17 cellular contexts compared by ENCODE assay signal in genomic region chr19:43721469-43722048, GRCh38. TPM values are rescaled to one million over a fixed set of nuclear protein-coding genes. Genes with fewer than 3 reads are reported as not detected.
DNase-seq lines count a peak whose midpoint lies in the region; ATAC-seq and TF ChIP-seq lines count a peak whose summit lies in the region.
"Had no signal": no experiment of that assay in that cellular context is flagged by ENCODE, and none has a peak within 500 bp of the region (broad histone marks: within the 10 kb centered on the region; RNA-seq: fewer than 3 reads in every experiment).

No MANE protein-coding gene starts in this region.

- ATAC-seq in activated CD4-positive, CD25-positive, alpha-beta regulatory T cell treated with anti-CD3 and anti-CD28 coated beads, Interleukin-2, amount 50 U/mL, for 24 hours, result peak; percentile 41 to 58
- peak; percentile 55 to 76 for ATAC-seq in activated T-cell treated with anti-CD3 and anti-CD28 coated beads, Interleukin-2, amount 50 U/mL, for 72 hours (replicated peaks in 1 of 2)
- peak; percentile 85 for ATAC-seq in activated T-helper 17 cell treated with anti-CD3 and anti-CD28 coated beads, Interleukin-2, amount 50 U/mL, for 72 hours (replicated peaks)
- ATAC-seq in stimulated activated memory B cell treated with anti-CD40 and anti-IgM and Interleukin-4, amounts not matched to agents 10 μg/mL and 1 μg/mL and 100 μg/mL, for 72 hours, result no peak
- no peak for ATAC-seq in HG02840 (IDR thresholded peaks at IDR 0.05; ENCODE audit: low FRiP score, unreplicated experiment)

- no peak overlapping the region for H3K4me3 Mint-ChIP-seq in activated T-cell treated with anti-CD3 and anti-CD28 coated beads, Interleukin-2, amount 50 U/mL, for 72 hours
- H3K4me3 Mint-ChIP-seq in activated T-helper 17 cell treated with anti-CD3 and anti-CD28 coated beads, Interleukin-2, amount 50 U/mL, for 72 hours, result no peak overlapping the region
- no peak overlapping the region for H3K4me3 Mint-ChIP-seq in nephron progenitor cell
- H3K4me3 Mint-ChIP-seq in stimulated activated memory B cell treated with anti-CD40 and anti-IgM and Interleukin-4, amounts not matched to agents 10 μg/mL and 1 μg/mL and 100 μg/mL, for 72 hours, result no peak overlapping the region
- H3K4me3 Mint-ChIP-seq: CD14-positive monocyte; CD4-positive, alpha-beta memory T cell; H9 had no signal

- no peaks in the 10 kb centered on the region for H3K27me3 Mint-ChIP-seq in activated T-cell treated with anti-CD3 and anti-CD28 coated beads, Interleukin-2, amount 50 U/mL, for 72 hours (ENCODE audit: low read depth)
- no peaks in the 10 kb centered on the region for H3K27me3 Mint-ChIP-seq in activated T-helper 17 cell treated with anti-CD3 and anti-CD28 coated beads, Interleukin-2, amount 50 U/mL, for 72 hours
- peaks cover 4% of the 10 kb centered on the region for H3K27me3 Mint-ChIP-seq in nephron progenitor cell (ENCODE audit: low read depth, poor library complexity)
- peaks cover 5% of the 10 kb centered on the region for H3K27me3 Mint-ChIP-seq in stimulated activated memory B cell treated with anti-CD40 and anti-IgM and Interleukin-4, amounts not matched to agents 10 μg/mL and 1 μg/mL and 100 μg/mL, for 72 hours
- H3K27me3 Mint-ChIP-seq: CD4-positive, alpha-beta memory T cell had no signal

- H3K36me3 Mint-ChIP-seq in activated T-cell treated with anti-CD3 and anti-CD28 coated beads, Interleukin-2, amount 50 U/mL, for 72 hours (ENCODE audit: insufficient read depth in 2 of 2), result no peaks in the 10 kb centered on the region
- H3K36me3 Mint-ChIP-seq in activated T-helper 17 cell treated with anti-CD3 and anti-CD28 coated beads, Interleukin-2, amount 50 U/mL, for 72 hours (ENCODE audit: low read depth), result no peaks in the 10 kb centered on the region
- H3K36me3 Mint-ChIP-seq in nephron progenitor cell (ENCODE audit: low read depth), result no peaks in the 10 kb centered on the region
- H3K36me3 Mint-ChIP-seq in stimulated activated memory B cell treated with anti-CD40 and anti-IgM and Interleukin-4, amounts not matched to agents 10 μg/mL and 1 μg/mL and 100 μg/mL, for 72 hours, result no peaks in the 10 kb centered on the region
- H3K36me3 Mint-ChIP-seq: CD14-positive monocyte; CD4-positive, alpha-beta memory T cell had no signal

- peak overlapping the region; percentile 65 for H3K27ac Mint-ChIP-seq in activated T-cell treated with anti-CD3 and anti-CD28 coated beads, Interleukin-2, amount 50 U/mL, for 72 hours
- peak overlapping the region; percentile 45 for H3K27ac Mint-ChIP-seq in activated T-helper 17 cell treated with anti-CD3 and anti-CD28 coated beads, Interleukin-2, amount 50 U/mL, for 72 hours
- H3K27ac Mint-ChIP-seq in nephron progenitor cell, result peak overlapping the region; percentile 65
- H3K27ac Mint-ChIP-seq in stimulated activated memory B cell treated with anti-CD40 and anti-IgM and Interleukin-4, amounts not matched to agents 10 μg/mL and 1 μg/mL and 100 μg/mL, for 72 hours, result no peak overlapping the region

- TF ChIP-seq CTCF in nephron progenitor cell (IDR thresholded peaks at IDR 0.05), result no peak

- no peak for DNase-seq in activated CD4-positive, CD25-positive, alpha-beta regulatory T cell (lab: John Stamatoyannopoulos, UW)
- no peak for DNase-seq in activated T-cell treated with anti-CD3 and anti-CD28 coated beads, Interleukin-2, amount 50 U/mL, for 72 hours
- DNase-seq in activated T-cell treated with anti-CD3 and anti-CD28 coated beads, Interleukin-2, amount 50 U/mL, for 1 hour, result no peak
- no peak for DNase-seq in nephron progenitor cell
- DNase-seq: CD4-positive, alpha-beta memory T cell; DMS153; DMS79 treated with DMSO at 0.1 percent for 48 hours; GF-D8; H9 had no signal

- no peaks in the 10 kb centered on the region for H3K9me3 Mint-ChIP-seq in activated T-cell treated with anti-CD3 and anti-CD28 coated beads, Interleukin-2, amount 50 U/mL, for 72 hours
- no peaks in the 10 kb centered on the region for H3K9me3 Mint-ChIP-seq in activated T-helper 17 cell treated with anti-CD3 and anti-CD28 coated beads, Interleukin-2, amount 50 U/mL, for 72 hours
- no peaks in the 10 kb centered on the region for H3K9me3 Mint-ChIP-seq in nephron progenitor cell
- H3K9me3 Mint-ChIP-seq in stimulated activated memory B cell treated with anti-CD40 and anti-IgM and Interleukin-4, amounts not matched to agents 10 μg/mL and 1 μg/mL and 100 μg/mL, for 72 hours, result no peaks in the 10 kb centered on the region
- H3K9me3 Mint-ChIP-seq: CD4-positive, alpha-beta memory T cell; H9 had no signal

- H3K4me1 Mint-ChIP-seq in activated T-cell treated with anti-CD3 and anti-CD28 coated beads, Interleukin-2, amount 50 U/mL, for 72 hours (ENCODE audit: low read depth), result peaks cover 9% of the 10 kb centered on the region
- H3K4me1 Mint-ChIP-seq in activated T-helper 17 cell treated with anti-CD3 and anti-CD28 coated beads, Interleukin-2, amount 50 U/mL, for 72 hours, result no peaks in the 10 kb centered on the region
- no peaks in the 10 kb centered on the region for H3K4me1 Mint-ChIP-seq in nephron progenitor cell
- H3K4me1 Mint-ChIP-seq in stimulated activated memory B cell treated with anti-CD40 and anti-IgM and Interleukin-4, amounts not matched to agents 10 μg/mL and 1 μg/mL and 100 μg/mL, for 72 hours, result peaks cover 14% of the 10 kb centered on the region

RNA-seq across cellular contexts. Expression of gene IRGC, which starts 5.7 kb away (rescaled TPM):
- total RNA-seq in activated T-cell treated with anti-CD3 and anti-CD28 coated beads, Interleukin-2, amount 50 U/mL, for 72 hours, result not detected
- not detected for total RNA-seq in activated T-helper 17 cell treated with anti-CD3 and anti-CD28 coated beads, Interleukin-2, amount 50 U/mL, for 72 hours
- total RNA-seq: A673; CD4-positive, alpha-beta memory T cell; H1; H9 had no signal

RNA-seq across cellular contexts. Expression of gene SMG9, which starts 33.2 kb away (rescaled TPM):
- total RNA-seq in activated T-cell treated with anti-CD3 and anti-CD28 coated beads, Interleukin-2, amount 50 U/mL, for 72 hours, result 10 to 100 TPM; 85.3 to 96.4 TPM
- 100 to 1,000 TPM in 1 of 2 donors, 10 to 100 TPM in 1; 70.4 to 109 TPM for total RNA-seq in activated T-helper 17 cell treated with anti-CD3 and anti-CD28 coated beads, Interleukin-2, amount 50 U/mL, for 72 hours

RNA-seq across cellular contexts. Expression of gene PLAUR, which starts 51.6 kb away (rescaled TPM):
- 10 to 100 TPM in 1 of 2 donors, 1 to 10 TPM in 1; 9.9 to 10.4 TPM for total RNA-seq in activated T-cell treated with anti-CD3 and anti-CD28 coated beads, Interleukin-2, amount 50 U/mL, for 72 hours
- total RNA-seq in activated T-helper 17 cell treated with anti-CD3 and anti-CD28 coated beads, Interleukin-2, amount 50 U/mL, for 72 hours, result 10 to 100 TPM; 11.2 to 52.5 TPM

RNA-seq across cellular contexts. Expression of gene KCNN4, which starts 59.2 kb away (rescaled TPM):
- 100 to 1,000 TPM in 1 of 2 donors, 10 to 100 TPM in 1; 91.6 to 118 TPM for total RNA-seq in activated T-cell treated with anti-CD3 and anti-CD28 coated beads, Interleukin-2, amount 50 U/mL, for 72 hours
- 100 to 1,000 TPM; 116 to 385 TPM for total RNA-seq in activated T-helper 17 cell treated with anti-CD3 and anti-CD28 coated beads, Interleukin-2, amount 50 U/mL, for 72 hours
- total RNA-seq: A673, HT-29 had no signal

Comparison
In these comparisons a context has a peak if more than half of its experiments do, and no peak if none do; other contexts are left out.
1. ATAC-seq: peak in activated CD4-positive, CD25-positive, alpha-beta regulatory T cell treated with anti-CD3 and anti-CD28 coated beads, Interleukin-2, amount 50 U/mL, for 24 hours (2 of 2), activated T-cell treated with anti-CD3 and anti-CD28 coated beads, Interleukin-2, amount 50 U/mL, for 72 hours (2 of 2) and activated T-helper 17 cell treated with anti-CD3 and anti-CD28 coated beads, Interleukin-2, amount 50 U/mL, for 72 hours (single experiment); none in stimulated activated memory B cell treated with anti-CD40 and anti-IgM and Interleukin-4, amounts not matched to agents 10 μg/mL and 1 μg/mL and 100 μg/mL, for 72 hours (single experiment) and HG02840 (single experiment).